ENCODE assay signal across 1 cellular context in the genomic region with DNA sequence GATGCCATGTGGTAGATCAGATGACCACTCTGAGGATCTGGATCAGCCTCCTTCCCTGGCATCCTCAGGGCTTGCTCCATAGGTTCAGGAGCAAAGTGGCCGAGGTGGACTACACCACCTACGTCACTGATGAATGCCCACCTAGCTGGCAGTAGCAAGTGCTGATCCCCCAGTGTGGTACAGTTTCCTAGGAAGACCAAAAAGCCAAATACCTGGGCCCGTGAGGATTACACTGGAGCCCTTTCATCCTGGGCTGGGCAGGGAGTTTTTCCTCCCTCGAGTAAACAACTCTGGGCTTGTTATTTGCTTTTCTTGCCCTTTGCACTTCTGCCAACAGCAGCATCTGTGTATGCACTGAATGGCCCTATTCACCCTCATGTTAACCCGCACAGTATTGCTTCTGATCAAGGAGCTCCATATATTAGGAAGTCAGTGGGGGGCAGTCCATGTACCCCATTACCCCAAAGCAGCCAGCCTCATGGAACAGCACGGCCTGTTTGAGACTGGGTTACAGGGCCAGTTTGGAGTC.
TF ChIP-seq lines count a peak whose summit lies in the region.

No MANE protein-coding gene starts in this region.

TF ChIP-seq in GM23338, 12 proteins besides CTCF, POLR2A, EP300 and RAD21 (continued from another document):
- TF ChIP-seq, protein P1, sequence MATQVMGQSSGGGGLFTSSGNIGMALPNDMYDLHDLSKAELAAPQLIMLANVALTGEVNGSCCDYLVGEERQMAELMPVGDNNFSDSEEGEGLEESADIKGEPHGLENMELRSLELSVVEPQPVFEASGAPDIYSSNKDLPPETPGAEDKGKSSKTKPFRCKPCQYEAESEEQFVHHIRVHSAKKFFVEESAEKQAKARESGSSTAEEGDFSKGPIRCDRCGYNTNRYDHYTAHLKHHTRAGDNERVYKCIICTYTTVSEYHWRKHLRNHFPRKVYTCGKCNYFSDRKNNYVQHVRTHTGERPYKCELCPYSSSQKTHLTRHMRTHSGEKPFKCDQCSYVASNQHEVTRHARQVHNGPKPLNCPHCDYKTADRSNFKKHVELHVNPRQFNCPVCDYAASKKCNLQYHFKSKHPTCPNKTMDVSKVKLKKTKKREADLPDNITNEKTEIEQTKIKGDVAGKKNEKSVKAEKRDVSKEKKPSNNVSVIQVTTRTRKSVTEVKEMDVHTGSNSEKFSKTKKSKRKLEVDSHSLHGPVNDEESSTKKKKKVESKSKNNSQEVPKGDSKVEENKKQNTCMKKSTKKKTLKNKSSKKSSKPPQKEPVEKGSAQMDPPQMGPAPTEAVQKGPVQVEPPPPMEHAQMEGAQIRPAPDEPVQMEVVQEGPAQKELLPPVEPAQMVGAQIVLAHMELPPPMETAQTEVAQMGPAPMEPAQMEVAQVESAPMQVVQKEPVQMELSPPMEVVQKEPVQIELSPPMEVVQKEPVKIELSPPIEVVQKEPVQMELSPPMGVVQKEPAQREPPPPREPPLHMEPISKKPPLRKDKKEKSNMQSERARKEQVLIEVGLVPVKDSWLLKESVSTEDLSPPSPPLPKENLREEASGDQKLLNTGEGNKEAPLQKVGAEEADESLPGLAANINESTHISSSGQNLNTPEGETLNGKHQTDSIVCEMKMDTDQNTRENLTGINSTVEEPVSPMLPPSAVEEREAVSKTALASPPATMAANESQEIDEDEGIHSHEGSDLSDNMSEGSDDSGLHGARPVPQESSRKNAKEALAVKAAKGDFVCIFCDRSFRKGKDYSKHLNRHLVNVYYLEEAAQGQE (IDR thresholded peaks at IDR 0.05; ENCODE audit: unreplicated experiment), result no peak
- no peak for TF ChIP-seq ZNF114 (CRISPR knock-in tag; IDR thresholded peaks at IDR 0.05)
